In the genomic region with DNA sequence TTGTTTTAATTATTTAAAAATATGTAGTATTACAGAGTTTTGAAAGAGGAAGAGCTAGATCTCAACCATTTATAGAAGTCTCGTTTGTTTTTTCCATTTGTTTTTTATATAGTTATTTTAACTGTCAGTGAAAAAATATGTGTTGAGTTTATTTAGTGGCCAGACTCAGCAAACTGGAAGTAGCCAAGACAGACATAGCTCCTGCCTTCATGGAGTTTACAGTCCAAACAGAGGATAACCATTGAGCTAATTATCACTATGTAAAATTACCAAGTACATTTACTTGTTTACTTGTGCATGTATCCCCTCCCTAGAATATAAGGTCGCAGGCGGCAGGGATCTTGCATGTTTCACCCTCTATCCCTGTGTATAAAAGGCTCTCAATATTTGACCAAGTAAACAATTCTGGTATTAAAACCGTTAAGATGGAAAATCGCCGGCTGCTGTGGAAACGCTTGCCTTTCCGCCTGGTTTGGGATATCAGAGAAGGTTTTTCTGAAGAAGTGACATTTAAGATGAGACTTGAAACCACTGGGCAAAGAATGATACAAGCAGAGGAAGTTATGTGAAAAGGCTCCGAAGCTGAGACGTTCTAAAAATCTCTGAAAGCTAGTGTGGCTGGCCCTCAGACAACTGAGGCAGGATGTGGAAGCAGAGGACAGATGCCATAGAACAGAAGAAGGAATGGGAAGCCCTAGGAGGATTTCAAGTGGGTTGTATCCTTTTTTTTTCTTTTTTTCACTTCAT, we compare ENCODE assay signal across 8 cellular contexts. TPM values are rescaled to one million over a fixed set of nuclear protein-coding genes. Genes with fewer than 3 reads are reported as not detected.
DNase-seq lines count a peak whose midpoint lies in the region; ATAC-seq and TF ChIP-seq lines count a peak whose summit lies in the region.

No MANE protein-coding gene starts in this region.

- no peaks in the 10 kb centered on the region for H3K27me3 ChIP-seq in Panc1 (ENCODE audit: control insufficient read depth, insufficient read depth, low read length)

- peak overlapping the region; percentile 97; the same call in 1 of the 2 replicates for H3K9ac ChIP-seq in ES-I3 (ENCODE audit: low read depth, low read length)

- no peak for TF ChIP-seq POLR2A in erythroblast (IDR thresholded peaks at IDR 0.05; ENCODE audit: low read length)

- CTCF ChIA-PET in Panc1 (lab: Charles Lee), result no interaction called here

- no peak for ATAC-seq in Panc1

- DNase-seq in Panc1 (ENCODE audit: low read depth, low spot score) (no peak), erythroblast (lab: John Stamatoyannopoulos, UW) (peak; percentile 20 to 57), retina (peak; percentile 13), GM20000 (ENCODE audit: low spot score) (no peak), HT-29 (ENCODE audit: low spot score) (no peak), HuH-7.5 (ENCODE audit: low spot score) (no peak), NCI-H2171 treated with DMSO at 0.1 percent for 48 hours (lab: John Stamatoyannopoulos, UW) (no peak)

- H3K36me3 ChIP-seq in ES-I3 (ENCODE audit: insufficient read depth, low read length) (no peaks in the 10 kb centered on the region), Panc1 (ENCODE audit: control insufficient read depth, insufficient read depth, low read length) (peaks cover 6% of the 10 kb centered on the region; the same call in 1 of the 2 replicates)

- H3K9me3 ChIP-seq in ES-I3 (ENCODE audit: control insufficient read depth, insufficient read depth, low read length), result no peaks in the 10 kb centered on the region
- H3K9me3 ChIP-seq in Panc1 (ENCODE audit: control insufficient read depth, insufficient read depth, low read depth, low read length), result no peaks in the 10 kb centered on the region

- H3K27ac ChIP-seq in Panc1 (ENCODE audit: low read length), result peak overlapping the region; percentile 97

- intact Hi-C loops in Panc1 (cut with micrococcal nuclease; ENCODE audit: unreplicated experiment), result loop anchor here (5.0 kb wide), 1 partner anchor 80 kb away; the partner anchor contains the start of gene CCNG2

- in situ Hi-C loops in Panc1 (cut with HindIII; ENCODE audit: low pct_unique_long_range_greater_than_20kb, low sequenced_read_pairs), result no loop called here

- no TSS peak for BruUV-seq in Panc1 (replicated peaks; lab: Mats Ljungman, UMichigan)

- POLR2A ChIA-PET in Panc1 (lab: Charles Lee), result no interaction called here

- H3K4me1 ChIP-seq in ES-I3 (ENCODE audit: insufficient read depth, low read length) (no peaks in the 10 kb centered on the region; the same call in 1 of the 2 replicates), Panc1 (ENCODE audit: control insufficient read depth, insufficient read depth, low read length) (peaks cover 15% of the 10 kb centered on the region)

- no peak for TF ChIP-seq CTCF in Panc1 (IDR thresholded peaks at IDR 0.05)
- TF ChIP-seq CTCF in GM20000 (IDR thresholded peaks at IDR 0.05; ENCODE audit: extremely low read depth, missing control alignments), result no peak

- peak overlapping the region; percentile 57 to 96 for H3K4me3 ChIP-seq in Panc1 (ENCODE audit: low read depth in 2 of 2, low read length in 2 of 2)

RNA-seq across cellular contexts. Expression of gene CCNI, which starts 1.3 kb away (rescaled TPM):
- total RNA-seq in Panc1 (2021; ENCODE audit: unreplicated experiment), result 125 TPM
- polyA plus RNA-seq in Panc1 (2012; ENCODE audit: insufficient read length), result 152 TPM
- 92.6 and 116 TPM in 2 replicates for total RNA-seq in HT-29 (2014; rRNA removed; shearing (Covaris generic))

Comparison
In these comparisons a context has a peak if more than half of its experiments do, and no peak if none do; other contexts are left out.
1. DNase-seq: peak in erythroblast (2 of 2) and retina (single experiment); none in Panc1 (single experiment), GM20000 (single experiment), HT-29 (single experiment), HuH-7.5 (single experiment) and NCI-H2171 treated with DMSO at 0.1 percent for 48 hours (single experiment).